In the genomic region with DNA sequence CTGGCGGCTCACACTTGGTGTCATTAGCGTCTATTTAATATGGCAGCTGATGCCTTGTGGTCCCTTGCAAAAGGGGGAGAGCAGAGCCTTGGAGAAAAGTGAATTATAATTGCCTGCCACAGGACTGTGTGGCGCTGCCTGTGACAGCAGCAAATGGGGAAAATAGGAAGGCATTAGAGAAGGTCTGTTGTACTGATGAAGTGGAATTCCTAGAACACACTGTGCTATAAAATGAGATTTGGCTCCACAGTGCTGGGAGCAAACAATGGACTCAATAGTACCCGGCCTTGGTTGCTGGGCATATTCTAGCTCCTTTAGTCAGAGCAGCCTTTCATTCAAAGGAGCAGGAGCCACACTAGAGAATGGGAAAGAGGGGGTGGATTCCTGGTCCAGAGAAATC, we compare ENCODE assay signal across 26 cellular contexts. TPM values are rescaled to one million over a fixed set of nuclear protein-coding genes. Genes with fewer than 3 reads are reported as not detected.
DNase-seq lines count a peak whose midpoint lies in the region; ATAC-seq and TF ChIP-seq lines count a peak whose summit lies in the region.
"Had no signal": no experiment of that assay in that cellular context is flagged by ENCODE, and none has a peak within 500 bp of the region (broad histone marks: within the 10 kb centered on the region; RNA-seq: fewer than 3 reads in every experiment).

No MANE protein-coding gene starts in this region.

- H3K27me3 Mint-ChIP-seq in endodermal cell (ENCODE audit: insufficient read depth) (no peaks in the 10 kb centered on the region), type B pancreatic cell (no peaks in the 10 kb centered on the region)
- H3K27me3 Mint-ChIP-seq: activated CD4-positive, alpha-beta memory T cell treated with anti-CD3 and anti-CD28 coated beads, Interleukin-2, amount 10 ng/mL, durations not matched to agents 7 days and 5 days; activated naive CD4-positive, alpha-beta T cell treated with anti-CD3 and anti-CD28 coated beads, Interleukin-2, amount 50 U/mL, for 24 hours; dendritic cell treated with granulocyte-macrophage colony-stimulating factor and Interleukin-4, amounts not matched to agents 40 ng/mL and 50 ng/mL, for 4 days had no signal

- no peaks in the 10 kb centered on the region for H3K36me3 ChIP-seq in endodermal cell (ENCODE audit: control insufficient read depth, insufficient read depth, low read length)
- no peaks in the 10 kb centered on the region for H3K36me3 ChIP-seq in mucosa of descending colon (ENCODE audit: low read depth)
- no peaks in the 10 kb centered on the region for H3K36me3 ChIP-seq in tibial nerve
- H3K36me3 ChIP-seq: BLaER1 treated with 17β-estradiol and CSF1 and Interleukin-3, amounts not matched to agents 10 nM and 100 nM; breast epithelium; right atrium auricular region; thyroid gland had no signal

- no peak overlapping the region for H3K4me3 Mint-ChIP-seq in endodermal cell
- no peak overlapping the region for H3K4me3 Mint-ChIP-seq in type B pancreatic cell
- H3K4me3 Mint-ChIP-seq: activated CD4-positive, alpha-beta memory T cell treated with anti-CD3 and anti-CD28 coated beads, Interleukin-2, amount 10 ng/mL, durations not matched to agents 7 days and 5 days; activated naive CD4-positive, alpha-beta T cell treated with anti-CD3 and anti-CD28 coated beads, Interleukin-2, amount 50 U/mL, for 24 hours; dendritic cell treated with granulocyte-macrophage colony-stimulating factor and Interleukin-4, amounts not matched to agents 40 ng/mL and 50 ng/mL, for 4 days; immature natural killer cell; natural killer cell treated with Interleukin-12 subunit alpha and Interleukin-12 subunit beta and Interleukin-15 and Interleukin-18, amount 100 ng/mL, for 72 hours; stimulated activated effector memory CD8-positive, alpha-beta T cell treated with anti-CD3 and anti-CD28 coated beads, Interleukin-12 subunit alpha, Interleukin-12 subunit beta, amount 100 ng/mL, for 72 hours; T-helper 1 cell treated with Interleukin-12 subunit alpha and Interleukin-12 subunit beta and Interleukin-4 antibody, amounts not matched to agents 30 μg/mL and 1 μg/mL, for 36 hours had no signal

- H3K9me3 Mint-ChIP-seq in endodermal cell: no peaks in the 10 kb centered on the region
- no peaks in the 10 kb centered on the region for H3K9me3 Mint-ChIP-seq in type B pancreatic cell
- H3K9me3 Mint-ChIP-seq: activated CD4-positive, alpha-beta memory T cell treated with anti-CD3 and anti-CD28 coated beads, Interleukin-2, amount 10 ng/mL, durations not matched to agents 7 days and 5 days; activated naive CD4-positive, alpha-beta T cell treated with anti-CD3 and anti-CD28 coated beads, Interleukin-2, amount 50 U/mL, for 24 hours; dendritic cell treated with granulocyte-macrophage colony-stimulating factor and Interleukin-4, amounts not matched to agents 40 ng/mL and 50 ng/mL, for 4 days; natural killer cell treated with Interleukin-12 subunit alpha and Interleukin-12 subunit beta and Interleukin-15 and Interleukin-18, amount 100 ng/mL, for 72 hours; stimulated activated effector memory CD8-positive, alpha-beta T cell treated with anti-CD3 and anti-CD28 coated beads, Interleukin-12 subunit alpha, Interleukin-12 subunit beta, amount 100 ng/mL, for 72 hours; T-helper 1 cell treated with Interleukin-12 subunit alpha and Interleukin-12 subunit beta and Interleukin-4 antibody, amounts not matched to agents 30 μg/mL and 1 μg/mL, for 36 hours had no signal

- TF ChIP-seq CTCF in endodermal cell (conservative IDR thresholded peaks at IDR 0.05) (no peak), mucosa of descending colon (IDR thresholded peaks at IDR 0.05) (no peak), tibial nerve (IDR thresholded peaks at IDR 0.05) (no peak), type B pancreatic cell (conservative IDR thresholded peaks at IDR 0.05) (no peak)

- H3K36me3 Mint-ChIP-seq in endodermal cell (ENCODE audit: low read depth) (peaks cover 1% of the 10 kb centered on the region), type B pancreatic cell (peaks cover 13% of the 10 kb centered on the region)
- H3K36me3 Mint-ChIP-seq: activated naive CD4-positive, alpha-beta T cell treated with anti-CD3 and anti-CD28 coated beads, Interleukin-2, amount 50 U/mL, for 24 hours; immature natural killer cell; natural killer cell treated with Interleukin-12 subunit alpha and Interleukin-12 subunit beta and Interleukin-15 and Interleukin-18, amount 100 ng/mL, for 72 hours; stimulated activated effector memory CD8-positive, alpha-beta T cell treated with anti-CD3 and anti-CD28 coated beads, Interleukin-12 subunit alpha, Interleukin-12 subunit beta, amount 100 ng/mL, for 72 hours had no signal

- H3K27ac ChIP-seq in endodermal cell (ENCODE audit: low read depth, low read length): peak overlapping the region; percentile 61
- H3K27ac ChIP-seq in tibial nerve: peak overlapping the region; percentile 33 to 87 (median 61)
- H3K27ac ChIP-seq: A549; BLaER1 treated with 17β-estradiol and CSF1 and Interleukin-3, amounts not matched to agents 10 nM and 100 nM; breast epithelium; right atrium auricular region; thyroid gland had no signal

- WGBS in endodermal cell (ENCODE audit: insufficient coverage in 1 of 2, insufficient read length in 1 of 2), 2 experiments: 68 to 74% methylated on average over 4 of the region's 4 CpGs
- WGBS in tibial nerve, 2 donors: 56 to 66% methylated on average over 4 of the region's 4 CpGs

- TF ChIP-seq EP300 in tibial nerve (IDR thresholded peaks at IDR 0.05): peak; percentile 14 to 77

- DNase-seq in NCI-H748 (lab: John Stamatoyannopoulos, UW; ENCODE audit: unreplicated experiment): peak; percentile 59
- no peak for DNase-seq in NCI-H748 treated with DMSO at 0.1 percent for 48 hours (lab: John Stamatoyannopoulos, UW)
- DNase-seq in endodermal cell: peak; percentile 41
- DNase-seq in mucosa of descending colon: no peak
- no peak for DNase-seq in tibial nerve (ENCODE audit: low spot score in 2 of 2)
- DNase-seq in type B pancreatic cell (ENCODE audit: extremely low spot score, unreplicated experiment): no peak
- no peak for DNase-seq in mucosa of gallbladder (ENCODE audit: low spot score)
- DNase-seq: activated CD4-positive, alpha-beta memory T cell treated with anti-CD3 and anti-CD28 coated beads, Interleukin-2, amount 10 ng/mL, durations not matched to agents 7 days and 5 days; activated T-cell treated with anti-CD3 and anti-CD28 coated beads, Interleukin-2, amount 50 U/mL, for 48 hours; DMS153; immature natural killer cell; NCI-H1436 treated with DMSO at 0.1 percent for 48 hours; Right ventricle myocardium superior; stimulated activated CD4-positive, alpha-beta T cell treated with anti-CD3 and anti-CD28 coated beads, Interleukin-15, amount 100 ng/mL, for 24 hours; thyroid gland had no signal

- intact Hi-C loops in mucosa of descending colon (cut with DNase I, micrococcal nuclease): loop anchor here in 1 of 2 donors (10.0 kb wide), 1 partner anchor 419 kb away; no protein-coding TSS in a partner anchor

- H3K27ac Mint-ChIP-seq in endodermal cell (no peak overlapping the region), type B pancreatic cell (no peak overlapping the region)
- H3K27ac Mint-ChIP-seq: activated CD4-positive, alpha-beta memory T cell treated with anti-CD3 and anti-CD28 coated beads, Interleukin-2, amount 10 ng/mL, durations not matched to agents 7 days and 5 days; activated naive CD4-positive, alpha-beta T cell treated with anti-CD3 and anti-CD28 coated beads, Interleukin-2, amount 50 U/mL, for 24 hours; dendritic cell treated with granulocyte-macrophage colony-stimulating factor and Interleukin-4, amounts not matched to agents 40 ng/mL and 50 ng/mL, for 4 days; immature natural killer cell; natural killer cell treated with Interleukin-12 subunit alpha and Interleukin-12 subunit beta and Interleukin-15 and Interleukin-18, amount 100 ng/mL, for 72 hours; stimulated activated effector memory CD8-positive, alpha-beta T cell treated with anti-CD3 and anti-CD28 coated beads, Interleukin-12 subunit alpha, Interleukin-12 subunit beta, amount 100 ng/mL, for 72 hours; T-helper 1 cell treated with Interleukin-12 subunit alpha and Interleukin-12 subunit beta and Interleukin-4 antibody, amounts not matched to agents 30 μg/mL and 1 μg/mL, for 36 hours had no signal

- H3K4me3 ChIP-seq in endodermal cell (ENCODE audit: low read length) (peak overlapping the region; percentile 14), mucosa of descending colon (no peak overlapping the region), tibial nerve (no peak overlapping the region)
- H3K4me3 ChIP-seq: A549; BLaER1 treated with 17β-estradiol and CSF1 and Interleukin-3, amounts not matched to agents 10 nM and 100 nM; breast epithelium; lung; right atrium auricular region; thyroid gland had no signal

- no peak overlapping the region for H3K9ac ChIP-seq in endodermal cell (ENCODE audit: extremely low read depth, low read length, poor library complexity, severe bottlenecking)
- H3K9ac ChIP-seq: BLaER1 treated with 17β-estradiol and CSF1 and Interleukin-3, amounts not matched to agents 10 nM and 100 nM had no signal

- ATAC-seq in mucosa of descending colon (peak; percentile 5), GM18907 (IDR thresholded peaks at IDR 0.05; ENCODE audit: unreplicated experiment) (no peak)
- ATAC-seq: A549; natural killer cell treated with Interleukin-12 subunit alpha and Interleukin-12 subunit beta and Interleukin-15 and Interleukin-18, amount 100 ng/mL, for 72 hours; stimulated activated effector memory CD8-positive, alpha-beta T cell treated with anti-CD3 and anti-CD28 coated beads, Interleukin-12 subunit alpha, Interleukin-12 subunit beta, amount 100 ng/mL, for 72 hours had no signal

- H3K27me3 ChIP-seq in endodermal cell (ENCODE audit: control insufficient read depth, insufficient read depth, low read length, poor library complexity, severe bottlenecking): no peaks in the 10 kb centered on the region
- no peaks in the 10 kb centered on the region for H3K27me3 ChIP-seq in tibial nerve
- H3K27me3 ChIP-seq: BLaER1 treated with 17β-estradiol and CSF1 and Interleukin-3, amounts not matched to agents 10 nM and 100 nM; breast epithelium; right atrium auricular region; thyroid gland had no signal

- no peak for TF ChIP-seq POLR2A in tibial nerve (IDR thresholded peaks at IDR 0.05)

- peaks cover 18% of the 10 kb centered on the region for H3K4me1 ChIP-seq in endodermal cell (ENCODE audit: control insufficient read depth, insufficient read depth, low read length)
- peaks cover 25% of the 10 kb centered on the region for H3K4me1 ChIP-seq in mucosa of descending colon (ENCODE audit: low read depth)
- peaks cover 0 to 14% (median 2%) of the 10 kb centered on the region in 4 donors for H3K4me1 ChIP-seq in tibial nerve
- H3K4me1 ChIP-seq: A549, breast epithelium, right atrium auricular region, thyroid gland had no signal

- H3K4me1 Mint-ChIP-seq in endodermal cell: peaks cover 77% of the 10 kb centered on the region
- peaks cover 46% of the 10 kb centered on the region for H3K4me1 Mint-ChIP-seq in type B pancreatic cell (ENCODE audit: unreplicated experiment)
- H3K4me1 Mint-ChIP-seq: activated CD4-positive, alpha-beta memory T cell treated with anti-CD3 and anti-CD28 coated beads, Interleukin-2, amount 10 ng/mL, durations not matched to agents 7 days and 5 days; activated naive CD4-positive, alpha-beta T cell treated with anti-CD3 and anti-CD28 coated beads, Interleukin-2, amount 50 U/mL, for 24 hours; immature natural killer cell; stimulated activated effector memory CD8-positive, alpha-beta T cell treated with anti-CD3 and anti-CD28 coated beads, Interleukin-12 subunit alpha, Interleukin-12 subunit beta, amount 100 ng/mL, for 72 hours had no signal

- H3K9me3 ChIP-seq in endodermal cell (ENCODE audit: control insufficient read depth, low read length) (no peaks in the 10 kb centered on the region), mucosa of descending colon (no peaks in the 10 kb centered on the region), tibial nerve (no peaks in the 10 kb centered on the region)
- H3K9me3 ChIP-seq: A549; BLaER1 treated with 17β-estradiol and CSF1 and Interleukin-3, amounts not matched to agents 10 nM and 100 nM; breast epithelium; right atrium auricular region; thyroid gland had no signal

RNA-seq across cellular contexts. Expression of gene SEMA6A, which starts 21.3 kb away (rescaled TPM):
- total RNA-seq in endodermal cell (100 to 1,000 TPM in 1 of 2 donors, 10 to 100 TPM in 1; 79.6 to 328 TPM), mucosa of descending colon (100 to 1,000 TPM in 2 of 3 donors, 10 to 100 TPM in 1; 90.0 to 137 (median 106) TPM), tibial nerve (10 to 100 TPM; 13.6 to 25.1 (median 21.4) TPM), type B pancreatic cell (ENCODE audit: low replicate concordance) (74.0 and 84.2 TPM in 2 replicates), mucosa of gallbladder (98.1 TPM)
- polyA plus RNA-seq in endodermal cell (2013, experiment 1 of 2): 73.8 TPM
- polyA plus RNA-seq in endodermal cell (2013, experiment 2 of 2): 61.4 TPM
- total RNA-seq: natural killer cell treated with Interleukin-12 subunit alpha and Interleukin-12 subunit beta and Interleukin-15 and Interleukin-18, amount 100 ng/mL, for 72 hours had no signal

Comparison
In these comparisons a context has a peak if more than half of its experiments do, and no peak if none do; other contexts are left out.
1. DNase-seq: peak in NCI-H748 (single experiment) and endodermal cell (single experiment); none in NCI-H748 treated with DMSO at 0.1 percent for 48 hours (single experiment), mucosa of descending colon (0 of 3), tibial nerve (0 of 2), type B pancreatic cell (single experiment) and mucosa of gallbladder (single experiment).